Comparison of ENCODE assay signal across 8 cellular contexts in genomic region chr1:157963713-157964112, GRCh38. TPM values are rescaled to one million over a fixed set of nuclear protein-coding genes. Genes with fewer than 3 reads are reported as not detected.
A peak's percentile ranks its signal among the peaks of the same experiment; 100 is the strongest.
DNase-seq lines count a peak whose midpoint lies in the region; ATAC-seq, FAIRE-seq and TF ChIP-seq lines count a peak whose summit lies in the region.

No MANE protein-coding gene starts in this region.

- no peak overlapping the region for H3K27ac Mint-ChIP-seq in endodermal cell
- no peak overlapping the region for H3K27ac Mint-ChIP-seq in stimulated activated naive CD8-positive, alpha-beta T cell treated with anti-CD3 and anti-CD28 coated beads, Interleukin-15, amount 100 ng/mL, for 72 hours

- H3K36me3 Mint-ChIP-seq in endodermal cell (ENCODE audit: low read depth) = no peaks in the 10 kb centered on the region

- peak; percentile 99 for TF ChIP-seq CTCF in D721Med (IDR thresholded peaks at IDR 0.05; ENCODE audit: insufficient read depth, missing control alignments)
- TF ChIP-seq CTCF in HFF-Myc (IDR thresholded peaks at IDR 0.05; ENCODE audit: low read depth, low read length, missing control alignments) = peak; percentile 90
- TF ChIP-seq CTCF in endodermal cell (conservative IDR thresholded peaks at IDR 0.05) = peak; percentile 98
- TF ChIP-seq CTCF in mucosa of descending colon (IDR thresholded peaks at IDR 0.05) = peak; percentile 90

- H3K4me3 ChIP-seq in HFF-Myc (replicated peaks; ENCODE audit: low read depth, low read length) = no peak overlapping the region
- no peak overlapping the region for H3K4me3 ChIP-seq in endodermal cell (ENCODE audit: low read length)
- H3K4me3 ChIP-seq in mucosa of descending colon = no peak overlapping the region

- peak; percentile 46 for ATAC-seq in mucosa of descending colon
- peak; percentile 66 for ATAC-seq in stimulated activated naive CD8-positive, alpha-beta T cell treated with anti-CD3 and anti-CD28 coated beads, Interleukin-15, amount 100 ng/mL, for 72 hours
- ATAC-seq in GM19328 (IDR thresholded peaks at IDR 0.05; ENCODE audit: unreplicated experiment) = no peak

- H3K36me3 ChIP-seq in endodermal cell (ENCODE audit: control insufficient read depth, insufficient read depth, low read length) (no peaks in the 10 kb centered on the region), mucosa of descending colon (ENCODE audit: low read depth) (no peaks in the 10 kb centered on the region)

- intact Hi-C loops in mucosa of descending colon (cut with DNase I, micrococcal nuclease) = no loop called here

- no peaks in the 10 kb centered on the region for H3K9me3 ChIP-seq in endodermal cell (ENCODE audit: control insufficient read depth, low read length)
- H3K9me3 ChIP-seq in mucosa of descending colon = no peaks in the 10 kb centered on the region

- no peaks in the 10 kb centered on the region for H3K9me3 Mint-ChIP-seq in endodermal cell
- H3K9me3 Mint-ChIP-seq in stimulated activated naive CD8-positive, alpha-beta T cell treated with anti-CD3 and anti-CD28 coated beads, Interleukin-15, amount 100 ng/mL, for 72 hours = no peaks in the 10 kb centered on the region

- H3K4me1 Mint-ChIP-seq in endodermal cell = peaks cover 11% of the 10 kb centered on the region
- H3K4me1 Mint-ChIP-seq in stimulated activated naive CD8-positive, alpha-beta T cell treated with anti-CD3 and anti-CD28 coated beads, Interleukin-15, amount 100 ng/mL, for 72 hours = peaks cover 7% of the 10 kb centered on the region

- FAIRE-seq in D721Med (lab: Jason Lieb, UNC) = no peak

- H3K9ac ChIP-seq in endodermal cell (ENCODE audit: extremely low read depth, low read length, poor library complexity, severe bottlenecking) = no peak overlapping the region

- peaks cover 2% of the 10 kb centered on the region for H3K27me3 Mint-ChIP-seq in endodermal cell (ENCODE audit: insufficient read depth)
- peaks cover 38% of the 10 kb centered on the region for H3K27me3 Mint-ChIP-seq in stimulated activated naive CD8-positive, alpha-beta T cell treated with anti-CD3 and anti-CD28 coated beads, Interleukin-15, amount 100 ng/mL, for 72 hours

- H3K27me3 ChIP-seq in endodermal cell (ENCODE audit: control insufficient read depth, insufficient read depth, low read length, poor library complexity, severe bottlenecking) = no peaks in the 10 kb centered on the region

- H3K4me1 ChIP-seq in endodermal cell (ENCODE audit: control insufficient read depth, insufficient read depth, low read length) (no peaks in the 10 kb centered on the region), mucosa of descending colon (ENCODE audit: low read depth) (peaks cover 10% of the 10 kb centered on the region)

- H3K4me3 Mint-ChIP-seq in endodermal cell = no peak overlapping the region
- H3K4me3 Mint-ChIP-seq in stimulated activated naive CD8-positive, alpha-beta T cell treated with anti-CD3 and anti-CD28 coated beads, Interleukin-15, amount 100 ng/mL, for 72 hours = no peak overlapping the region

- WGBS in endodermal cell (ENCODE audit: insufficient coverage in 1 of 2, insufficient read length in 1 of 2), 2 experiments = 29 to 57% methylated on average over 2 to 4 of the region's 5 CpGs

- H3K27ac ChIP-seq in endodermal cell (ENCODE audit: low read depth, low read length) = no peak overlapping the region

- peak; percentile 38 for DNase-seq in D721Med (ENCODE audit: insufficient read length, low spot score)
- no peak for DNase-seq in HFF-Myc (ENCODE audit: extremely low read depth, low read depth)
- DNase-seq in NCI-H526 treated with DMSO at 0.1 percent for 48 hours (lab: John Stamatoyannopoulos, UW) = peak; percentile 69
- DNase-seq in activated CD8-positive, alpha-beta memory T cell treated with anti-CD3 and anti-CD28 coated beads for 1 hour (ENCODE audit: extremely low read depth in 1 of 2, low read depth in 1 of 2) = peak; percentile 3 to 11
- DNase-seq in endodermal cell = peak; percentile 93
- DNase-seq in mucosa of descending colon = peak; percentile 58 to 84 (median 76)
- DNase-seq in stimulated activated naive CD8-positive, alpha-beta T cell treated with anti-CD3 and anti-CD28 coated beads, Interleukin-15, amount 100 ng/mL, for 72 hours = peak; percentile 52 to 58

RNA-seq across cellular contexts. Expression of gene KIRREL1, which starts 29.7 kb away (rescaled TPM):
- total RNA-seq in endodermal cell (10 to 100 TPM; 22.8 to 26.5 TPM), mucosa of descending colon (10 to 100 TPM in 2 of 3 donors, 1 to 10 TPM in 1; 3.4 to 29.5 (median 13.5) TPM)
- polyA plus RNA-seq in endodermal cell (2013, experiment 1 of 2) = 44.2 TPM
- polyA plus RNA-seq in endodermal cell (2013, experiment 2 of 2) = 47.7 TPM
